12 cellular contexts compared by ENCODE assay signal in genomic region chr1:183778568-183779433, GRCh38.
"Had no signal": no experiment of that assay in that cellular context is flagged by ENCODE, and none has a peak within 500 bp of the region (broad histone marks: within the 10 kb centered on the region; RNA-seq: fewer than 3 reads in every experiment).

No MANE protein-coding gene starts in this region.

- H3K9me3 ChIP-seq: gastrocnemius medialis, thoracic aorta had no signal

- H3K4me1 Mint-ChIP-seq: activated naive CD8-positive, alpha-beta T cell treated with anti-CD3 and anti-CD28 coated beads, Interleukin-2, amount 50 U/mL, for 24 hours had no signal

- H3K4me3 Mint-ChIP-seq: activated naive CD8-positive, alpha-beta T cell treated with anti-CD3 and anti-CD28 coated beads, Interleukin-2, amount 50 U/mL, for 24 hours; WTC11 had no signal

- H3K27me3 Mint-ChIP-seq: activated naive CD8-positive, alpha-beta T cell treated with anti-CD3 and anti-CD28 coated beads, Interleukin-2, amount 50 U/mL, for 24 hours had no signal

- H3K79me2 ChIP-seq: parathyroid adenoma had no signal

- H3K9ac ChIP-seq: parathyroid adenoma had no signal

- H2AFZ ChIP-seq: parathyroid adenoma had no signal

- DNase-seq: activated CD4-positive, alpha-beta T cell treated with anti-CD3 and anti-CD28 coated beads for 48 hours; activated naive CD4-positive, alpha-beta T cell treated with Interleukin-2 at 50 U/mL for 16 hours; activated naive CD8-positive, alpha-beta T cell treated with anti-CD3 and anti-CD28 coated beads, Interleukin-2, amount 50 U/mL, for 24 hours; cortex of kidney; effector memory CD4-positive, alpha-beta T cell; gastrocnemius medialis; stomach had no signal

- H3K27ac ChIP-seq: cardiac muscle cell, gastrocnemius medialis, parathyroid adenoma, skin epidermis, stomach, thoracic aorta had no signal

- H3K27ac Mint-ChIP-seq: activated naive CD8-positive, alpha-beta T cell treated with anti-CD3 and anti-CD28 coated beads, Interleukin-2, amount 50 U/mL, for 24 hours; WTC11 had no signal

- H3K4me1 ChIP-seq: parathyroid adenoma had no signal

- H3K4me3 ChIP-seq: cardiac muscle cell, gastrocnemius medialis, skin epidermis, stomach, thoracic aorta had no signal

- H3K36me3 ChIP-seq: cardiac muscle cell, gastrocnemius medialis, stomach, thoracic aorta had no signal

- H3K27me3 ChIP-seq: cardiac muscle cell, gastrocnemius medialis, stomach had no signal
